1 cellular context compared by ENCODE assay signal in the genomic region with DNA sequence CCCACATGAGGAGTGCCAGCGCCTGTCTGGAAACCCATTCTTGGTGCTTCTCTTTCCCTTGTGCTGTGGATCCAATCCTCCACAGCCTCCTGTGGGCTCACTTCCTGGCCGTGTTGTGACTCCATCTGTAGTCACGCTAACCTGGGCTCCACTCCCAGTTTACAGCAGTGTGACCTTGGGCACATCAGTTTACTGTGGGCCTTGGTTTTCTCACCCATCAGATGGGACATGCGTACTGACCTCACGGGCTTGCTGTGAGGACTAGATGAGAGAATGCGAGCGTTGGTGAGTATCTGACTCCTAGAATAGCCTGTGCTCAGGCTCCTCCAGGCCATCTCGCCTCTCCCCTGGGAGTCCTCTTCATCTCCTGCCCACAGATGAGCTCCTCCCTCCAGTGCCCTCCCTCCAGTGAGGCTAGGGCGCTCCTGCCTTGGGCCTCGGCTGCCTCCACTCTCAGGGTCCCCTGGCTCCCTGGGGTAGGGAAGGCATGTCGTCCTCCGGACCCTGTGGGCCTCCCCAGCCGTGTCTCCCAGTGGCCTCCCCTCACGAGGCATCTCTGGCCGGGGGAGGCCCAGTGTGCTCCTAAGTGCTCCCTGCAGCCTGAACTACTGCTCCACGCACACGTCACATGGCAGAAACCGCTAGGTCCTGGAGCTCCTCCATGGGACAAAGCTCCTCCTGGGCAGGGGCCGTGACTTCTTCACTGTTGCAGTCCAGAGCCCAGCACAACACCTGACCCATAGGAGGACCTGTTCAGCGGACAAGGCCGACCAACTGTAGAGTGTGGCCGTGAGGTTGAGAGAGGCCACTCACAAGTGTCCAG.
TF ChIP-seq lines count a peak whose summit lies in the region.

No MANE protein-coding gene starts in this region.

TF ChIP-seq in IMR-90, 13 proteins besides CTCF, POLR2A, EP300 and RAD21:
- TF ChIP-seq MAFK (IDR thresholded peaks at IDR 0.05; ENCODE audit: low read depth, low read length) = no peak
- no peak for TF ChIP-seq FOS (IDR thresholded peaks at IDR 0.05; ENCODE audit: low read depth, low read length)
- no peak for TF ChIP-seq CEBPB (IDR thresholded peaks at IDR 0.05; ENCODE audit: low read depth, low read length)
- no peak for TF ChIP-seq NFE2L2 (IDR thresholded peaks at IDR 0.05; ENCODE audit: low read depth, low read length)
- no peak for TF ChIP-seq SMC3 (IDR thresholded peaks at IDR 0.05; ENCODE audit: low read depth, low read length)
- TF ChIP-seq RCOR1 (IDR thresholded peaks at IDR 0.05; ENCODE audit: insufficient replicate concordance, low read length) = no peak
- TF ChIP-seq CHD1 (IDR thresholded peaks at IDR 0.05; ENCODE audit: low read depth, low read length) = no peak
- no peak for TF ChIP-seq BHLHE40 (IDR thresholded peaks at IDR 0.05; ENCODE audit: low read depth, low read length)
- TF ChIP-seq RFX5 (IDR thresholded peaks at IDR 0.05; ENCODE audit: low read depth, low read length) = no peak
